In genomic region chr5:179154991-179155955, GRCh38 we compare ENCODE assay signal across 18 cellular contexts.
A peak's percentile ranks its signal among the peaks of the same experiment; 100 is the strongest.
DNase-seq lines count a peak whose midpoint lies in the region; ATAC-seq and TF ChIP-seq lines count a peak whose summit lies in the region.
"Had no signal": no experiment of that assay in that cellular context is flagged by ENCODE, and none has a peak within 500 bp of the region (broad histone marks: within the 10 kb centered on the region; RNA-seq: fewer than 3 reads in every experiment).

No MANE protein-coding gene starts in this region.

- no peaks in the 10 kb centered on the region for H3K27me3 ChIP-seq in upper lobe of left lung
- no peaks in the 10 kb centered on the region for H3K27me3 ChIP-seq in SJCRH30
- H3K27me3 ChIP-seq: breast epithelium, pancreas had no signal

- no peaks in the 10 kb centered on the region for H3K4me1 ChIP-seq in upper lobe of left lung
- H3K4me1 ChIP-seq in SJCRH30, result no peaks in the 10 kb centered on the region
- H3K4me1 ChIP-seq: breast epithelium, pancreas had no signal

- ATAC-seq in sciatic nerve, result no peak
- no peak for ATAC-seq in upper lobe of left lung (ENCODE audit: low FRiP score in 2 of 2)
- ATAC-seq: effector memory CD8-positive, alpha-beta T cell; pancreas had no signal

- no peak for TF ChIP-seq POLR2A in upper lobe of left lung (IDR thresholded peaks at IDR 0.05)

- TF ChIP-seq CTCF in upper lobe of left lung (IDR thresholded peaks at IDR 0.05), result no peak

- intact Hi-C loops in sciatic nerve (cut with DNase I), result no loop called here

- H3K9me3 ChIP-seq in upper lobe of left lung, result no peaks in the 10 kb centered on the region
- no peaks in the 10 kb centered on the region for H3K9me3 ChIP-seq in SJCRH30 (replicated peaks)
- H3K9me3 ChIP-seq: breast epithelium, pancreas had no signal

- 67 to 74% methylated on average over 18 to 27 of the region's 27 CpGs for WGBS in upper lobe of left lung, 2 donors

- H3K36me3 ChIP-seq in upper lobe of left lung (peaks cover 0 to 6% (median 1%) of the 10 kb centered on the region in 4 donors), SJCRH30 (no peaks in the 10 kb centered on the region)
- H3K36me3 ChIP-seq: breast epithelium, pancreas had no signal

- no peak overlapping the region for H3K4me3 ChIP-seq in upper lobe of left lung
- no peak overlapping the region for H3K4me3 ChIP-seq in SJCRH30
- H3K4me3 ChIP-seq: breast epithelium, pancreas had no signal

- H3K27ac Mint-ChIP-seq in activated T-cell treated with anti-CD3 and anti-CD28 coated beads, Interleukin-2, amount 50 U/mL, for 24 hours, result no peak overlapping the region
- H3K27ac Mint-ChIP-seq: activated B cell treated with CpG ODN at 0.5 μM for 24 hours; effector memory CD8-positive, alpha-beta T cell; mesothelial cell of epicardium had no signal

- no peaks in the 10 kb centered on the region for H3K36me3 Mint-ChIP-seq in activated T-cell treated with anti-CD3 and anti-CD28 coated beads, Interleukin-2, amount 50 U/mL, for 24 hours (ENCODE audit: low read depth)
- H3K36me3 Mint-ChIP-seq: mesothelial cell of epicardium had no signal

- no peaks in the 10 kb centered on the region for H3K9me3 Mint-ChIP-seq in activated T-cell treated with anti-CD3 and anti-CD28 coated beads, Interleukin-2, amount 50 U/mL, for 24 hours
- H3K9me3 Mint-ChIP-seq: activated B cell treated with CpG ODN at 0.5 μM for 24 hours; effector memory CD8-positive, alpha-beta T cell had no signal

- no peak for TF ChIP-seq EP300 in upper lobe of left lung (IDR thresholded peaks at IDR 0.05)

- H3K27ac ChIP-seq in upper lobe of left lung (no peak overlapping the region), SJCRH30 (no peak overlapping the region)
- H3K27ac ChIP-seq: breast epithelium, pancreas had no signal

- H3K4me3 Mint-ChIP-seq in activated T-cell treated with anti-CD3 and anti-CD28 coated beads, Interleukin-2, amount 50 U/mL, for 24 hours, result no peak overlapping the region
- H3K4me3 Mint-ChIP-seq: activated B cell treated with CpG ODN at 0.5 μM for 24 hours; effector memory CD8-positive, alpha-beta T cell; mesothelial cell of epicardium had no signal

- peak; percentile 11 for DNase-seq in activated T-cell treated with anti-CD3 and anti-CD28 coated beads, Interleukin-2, amount 50 U/mL, for 24 hours
- DNase-seq in activated T-cell treated with anti-CD3 and anti-CD28 coated beads for 4 hours (no peak), NCI-H146 (lab: John Stamatoyannopoulos, UW) (peak; percentile 14), sciatic nerve (ENCODE audit: low spot score) (peak; percentile 48), upper lobe of left lung (no peak), SJCRH30 (no peak), OCI-M2 (lab: John Stamatoyannopoulos, UW; ENCODE audit: unreplicated experiment) (no peak)
- peak; percentile 28 for DNase-seq in activated CD4-positive, CD25-positive, alpha-beta regulatory T cell treated with anti-CD3 and anti-CD28 coated beads, Interleukin-2, amount 50 U/mL, for 72 hours
- DNase-seq: activated B cell treated with CpG ODN at 0.5 μM for 24 hours; activated gamma-delta T cell treated with Interleukin-2 at 50 U/mL for 16 hours; DMS153; effector memory CD8-positive, alpha-beta T cell; foreskin fibroblast; NK-92 treated with Interleukin-12 subunit alpha and Interleukin-12 subunit beta, amount 100 ng/mL, for 24 hours; pancreas; stimulated activated CD8-positive, alpha-beta memory T cell treated with anti-CD3 and anti-CD28 coated beads, Interleukin-4, amount 100 ng/mL, for 48 hours had no signal

- H3K27me3 Mint-ChIP-seq in activated T-cell treated with anti-CD3 and anti-CD28 coated beads, Interleukin-2, amount 50 U/mL, for 24 hours, result peaks cover 4% of the 10 kb centered on the region
- H3K27me3 Mint-ChIP-seq: activated B cell treated with CpG ODN at 0.5 μM for 24 hours had no signal

- H3K4me1 Mint-ChIP-seq in activated T-cell treated with anti-CD3 and anti-CD28 coated beads, Interleukin-2, amount 50 U/mL, for 24 hours (ENCODE audit: low read depth), result peaks cover 2% of the 10 kb centered on the region
- H3K4me1 Mint-ChIP-seq: activated B cell treated with CpG ODN at 0.5 μM for 24 hours, mesothelial cell of epicardium had no signal

Comparison
In these comparisons a context has a peak if more than half of its experiments do, and no peak if none do; other contexts are left out.
1. DNase-seq: peak in activated T-cell treated with anti-CD3 and anti-CD28 coated beads, Interleukin-2, amount 50 U/mL, for 24 hours (single experiment), NCI-H146 (single experiment), activated CD4-positive, CD25-positive, alpha-beta regulatory T cell treated with anti-CD3 and anti-CD28 coated beads, Interleukin-2, amount 50 U/mL, for 72 hours (single experiment) and sciatic nerve (single experiment); none in activated T-cell treated with anti-CD3 and anti-CD28 coated beads for 4 hours (single experiment), upper lobe of left lung (0 of 2), SJCRH30 (0 of 2) and OCI-M2 (single experiment).